ENCODE assay signal across 15 cellular contexts in genomic region chr2:192072261-192072660, GRCh38.
"Had no signal": no experiment of that assay in that cellular context is flagged by ENCODE, and none has a peak within 500 bp of the region (broad histone marks: within the 10 kb centered on the region; RNA-seq: fewer than 3 reads in every experiment).

No MANE protein-coding gene starts in this region.

- ATAC-seq: activated CD4-positive, alpha-beta T cell treated with anti-CD3 and anti-CD28 coated beads for 36 hours had no signal

- H3K36me3 ChIP-seq: brain microvascular endothelial cell, neutrophil, thyroid gland had no signal

- H3K36me3 Mint-ChIP-seq: activated CD4-positive, alpha-beta memory T cell treated with anti-CD3 and anti-CD28 coated beads for 36 hours; activated naive CD8-positive, alpha-beta T cell had no signal

- H3K27me3 Mint-ChIP-seq: activated CD4-positive, alpha-beta memory T cell treated with anti-CD3 and anti-CD28 coated beads for 36 hours; activated CD4-positive, alpha-beta T cell treated with anti-CD3 and anti-CD28 coated beads for 36 hours; activated naive CD8-positive, alpha-beta T cell had no signal

- H3K9me3 Mint-ChIP-seq: activated CD4-positive, alpha-beta memory T cell treated with anti-CD3 and anti-CD28 coated beads for 36 hours had no signal

- H3K4me3 Mint-ChIP-seq: activated CD4-positive, alpha-beta memory T cell treated with anti-CD3 and anti-CD28 coated beads for 36 hours; activated CD4-positive, alpha-beta T cell treated with anti-CD3 and anti-CD28 coated beads for 36 hours; activated naive CD8-positive, alpha-beta T cell had no signal

- H3K9me3 ChIP-seq: neutrophil, thyroid gland had no signal

- H3K27ac ChIP-seq: brain microvascular endothelial cell, epithelial cell of prostate, neutrophil, thyroid gland had no signal

- H3K4me3 ChIP-seq: thyroid gland had no signal

- H3K27me3 ChIP-seq: brain microvascular endothelial cell, neutrophil, thyroid gland had no signal

- H3K27ac Mint-ChIP-seq: activated CD4-positive, alpha-beta memory T cell treated with anti-CD3 and anti-CD28 coated beads for 36 hours; activated CD4-positive, alpha-beta T cell treated with anti-CD3 and anti-CD28 coated beads for 36 hours; activated naive CD8-positive, alpha-beta T cell had no signal

- DNase-seq: activated CD4-positive, alpha-beta memory T cell treated with anti-CD3 and anti-CD28 coated beads for 36 hours; activated CD4-positive, alpha-beta T cell treated with anti-CD3 and anti-CD28 coated beads for 36 hours; activated gamma-delta T cell; activated T-cell treated with anti-CD3 and anti-CD28 coated beads, Interleukin-2, amount 50 U/mL, for 48 hours; cortex of kidney; effector memory CD4-positive, alpha-beta T cell; posterior cingulate gyrus; retina; stimulated activated CD4-positive, alpha-beta T cell treated with anti-CD3 and anti-CD28 coated beads, Interleukin-12 subunit alpha, Interleukin-12 subunit beta, amount 100 ng/mL, for 4 hours; stimulated activated CD4-positive, alpha-beta T cell treated with anti-CD3 and anti-CD28 coated beads, Interleukin-2, amount 100 ng/mL, for 24 hours; thyroid gland had no signal
